ENCODE assay signal across 9 cellular contexts in the genomic region with DNA sequence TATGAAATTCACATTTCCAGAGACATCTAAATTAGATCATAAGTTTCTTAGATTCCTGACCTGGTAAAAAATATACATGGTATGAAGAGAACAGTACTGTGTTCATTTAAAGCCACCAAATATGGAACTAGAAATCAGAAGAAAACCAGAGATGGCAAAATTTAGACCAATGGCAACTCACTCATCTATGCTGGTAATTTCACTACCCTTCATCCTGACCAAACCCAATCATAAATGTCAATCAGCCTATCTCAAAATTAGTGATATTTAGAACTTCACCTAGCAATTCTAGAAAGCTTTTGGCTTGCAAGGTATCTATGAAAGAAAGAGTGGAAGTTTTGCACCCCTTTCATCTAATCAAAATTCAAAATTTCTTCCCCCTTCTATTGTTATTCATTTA.
A peak's percentile ranks its signal among the peaks of the same experiment; 100 is the strongest.
DNase-seq lines count a peak whose midpoint lies in the region; ATAC-seq and TF ChIP-seq lines count a peak whose summit lies in the region.
"Had no signal": no experiment of that assay in that cellular context is flagged by ENCODE, and none has a peak within 500 bp of the region (broad histone marks: within the 10 kb centered on the region; RNA-seq: fewer than 3 reads in every experiment).

No MANE protein-coding gene starts in this region.

- H4K20me1 ChIP-seq in GM23248 (ENCODE audit: insufficient read depth): no peaks in the 10 kb centered on the region; the same call in 1 of the 2 replicates

- no peaks in the 10 kb centered on the region for H3K9me3 Mint-ChIP-seq in CD14-positive monocyte
- H3K9me3 Mint-ChIP-seq in central memory CD8-positive, alpha-beta T cell: peaks cover 7% of the 10 kb centered on the region

- peaks cover 11 to 14% of the 10 kb centered on the region in 2 donors for H3K36me3 Mint-ChIP-seq in CD14-positive monocyte
- H3K36me3 Mint-ChIP-seq in central memory CD8-positive, alpha-beta T cell (ENCODE audit: insufficient read depth): peaks cover 12% of the 10 kb centered on the region

- in situ Hi-C loops in GM23248 (cut with MboI): no loop called here

- H3K79me2 ChIP-seq in GM23248 (ENCODE audit: insufficient read depth): no peaks in the 10 kb centered on the region

- H3F3A ChIP-seq in GM23248 (ENCODE audit: insufficient read depth): peaks cover 26% of the 10 kb centered on the region

- H3K9me2 ChIP-seq in GM23248 (ENCODE audit: insufficient read depth): no peaks in the 10 kb centered on the region

- no peak overlapping the region for H3K4me2 ChIP-seq in GM23248 (ENCODE audit: unreplicated experiment)

- H3K27ac ChIP-seq in GM23248: no peak overlapping the region

- peaks cover 14% of the 10 kb centered on the region for H3K4me1 ChIP-seq in GM23248 (ENCODE audit: insufficient read depth)

- intact Hi-C loops in CD14-positive monocyte (cut with micrococcal nuclease): no loop called here

- no peak for DNase-seq in CD14-positive monocyte (ENCODE audit: low spot score)
- DNase-seq in central memory CD8-positive, alpha-beta T cell (ENCODE audit: low spot score in 2 of 2): no peak
- DNase-seq in GM23248: no peak
- DNase-seq in NCI-H82 (lab: John Stamatoyannopoulos, UW): no peak
- DNase-seq in anterior cingulate cortex (lab: John Stamatoyannopoulos, UW): no peak
- DNase-seq: COR-L47 had no signal

- no peaks in the 10 kb centered on the region for H3K27me3 Mint-ChIP-seq in CD14-positive monocyte (ENCODE audit: low read depth in 3 of 3)
- no peaks in the 10 kb centered on the region for H3K27me3 Mint-ChIP-seq in central memory CD8-positive, alpha-beta T cell

- H3K27ac Mint-ChIP-seq in CD14-positive monocyte: peak overlapping the region in 6 of 7 donors; percentile 2 to 84 (median 51)
- H3K27ac Mint-ChIP-seq in central memory CD8-positive, alpha-beta T cell (ENCODE audit: low read depth): peak overlapping the region; percentile 96

- H3K4me3 ChIP-seq in GM23248: no peak overlapping the region

- ATAC-seq in GM21367 (IDR thresholded peaks at IDR 0.05; ENCODE audit: unreplicated experiment) (peak; percentile 16), HG03196 (IDR thresholded peaks at IDR 0.05; ENCODE audit: unreplicated experiment) (peak; percentile 10), GM18519 (IDR thresholded peaks at IDR 0.05; ENCODE audit: low FRiP score, unreplicated experiment) (no peak)
- ATAC-seq in central memory CD8-positive, alpha-beta T cell (replicated peaks; ENCODE audit: extremely low read depth, poor library complexity, severe bottlenecking): no peak

- no peaks in the 10 kb centered on the region for H3K9me3 ChIP-seq in GM23248 (ENCODE audit: low read depth)

- no peak for TF ChIP-seq CTCF in CD14-positive monocyte (IDR thresholded peaks at IDR 0.05)

- H2AFZ ChIP-seq in GM23248: no peak overlapping the region

- H3K4me3 Mint-ChIP-seq in CD14-positive monocyte: no peak overlapping the region
- H3K4me3 Mint-ChIP-seq in central memory CD8-positive, alpha-beta T cell: peak overlapping the region; percentile 67

- H3K36me3 ChIP-seq in GM23248 (ENCODE audit: low read depth): no peaks in the 10 kb centered on the region

- H3K4me1 Mint-ChIP-seq in CD14-positive monocyte: peaks cover 42% of the 10 kb centered on the region
- peaks cover 57% of the 10 kb centered on the region for H3K4me1 Mint-ChIP-seq in central memory CD8-positive, alpha-beta T cell

- no peak overlapping the region for H3K9ac ChIP-seq in GM23248

- no peaks in the 10 kb centered on the region for H3K27me3 ChIP-seq in GM23248 (replicated peaks; ENCODE audit: insufficient read depth)

Comparison
In these comparisons a context has a peak if more than half of its experiments do, and no peak if none do; other contexts are left out.
1. ATAC-seq: peak in GM21367 (single experiment) and HG03196 (single experiment); none in central memory CD8-positive, alpha-beta T cell (single experiment) and GM18519 (single experiment).